ENCODE assay signal across 18 cellular contexts in the genomic region with DNA sequence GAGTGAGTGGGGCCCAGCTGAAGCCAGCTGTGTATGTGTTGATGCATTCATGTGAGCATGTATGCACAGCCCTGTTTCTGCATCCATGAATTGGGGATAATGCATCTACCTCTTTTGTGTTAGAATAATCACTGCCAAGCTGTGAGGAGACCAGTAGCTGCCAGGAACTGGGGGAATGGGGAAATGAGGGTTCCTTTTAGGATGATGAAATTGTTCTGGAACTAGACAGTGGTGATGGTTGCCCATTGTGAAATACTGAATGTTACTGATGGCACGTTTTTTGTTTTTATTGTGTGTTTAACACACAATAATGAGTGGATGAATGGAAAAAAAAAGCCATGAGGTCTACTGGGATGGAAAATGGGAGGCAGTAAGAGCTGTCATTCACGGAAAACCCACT. TPM values are rescaled to one million over a fixed set of nuclear protein-coding genes. Genes with fewer than 3 reads are reported as not detected.
DNase-seq lines count a peak whose midpoint lies in the region; ATAC-seq and TF ChIP-seq lines count a peak whose summit lies in the region.
"Had no signal": no experiment of that assay in that cellular context is flagged by ENCODE, and none has a peak within 500 bp of the region (broad histone marks: within the 10 kb centered on the region; RNA-seq: fewer than 3 reads in every experiment).

No MANE protein-coding gene starts in this region.

- no peaks in the 10 kb centered on the region for H4K20me1 ChIP-seq in MM.1S (ENCODE audit: insufficient read depth, low read length)

- H3K4me3 ChIP-seq in AG10803 (ENCODE audit: low read length) (no peak overlapping the region), HL-60 (replicated peaks; ENCODE audit: insufficient read depth, low read length) (no peak overlapping the region), lower lobe of right lung (no peak overlapping the region), MM.1S (ENCODE audit: low read length) (no peak overlapping the region)
- H3K4me3 ChIP-seq: GM23338, heart left ventricle, K562 had no signal

- H3K36me3 ChIP-seq in lower lobe of right lung: no peaks in the 10 kb centered on the region
- H3K36me3 ChIP-seq in MM.1S (replicated peaks; ENCODE audit: insufficient read depth, low read length): no peaks in the 10 kb centered on the region
- H3K36me3 ChIP-seq: heart left ventricle had no signal

- DNase-seq in AG10803 (ENCODE audit: low read depth) (peak; percentile 55), HL-60 (ENCODE audit: low read depth in 1 of 2, low spot score in 1 of 2) (peak; percentile 75 to 82), fibroblast of gingiva (ENCODE audit: low read depth) (peak; percentile 80), lower lobe of right lung (no peak), SW480 (ENCODE audit: low spot score) (no peak), MM.1S (no peak)
- DNase-seq: CD4-positive, alpha-beta memory T cell; effector CD4-positive, alpha-beta T cell; GDM1; NCI-H1092 treated with DMSO at 0.1 percent for 48 hours; NCI-H2081; NCI-H446 had no signal

- no peaks in the 10 kb centered on the region for H3K27me3 ChIP-seq in HL-60 (ENCODE audit: insufficient read depth, poor library complexity, severe bottlenecking)
- H3K27me3 ChIP-seq in lower lobe of right lung (ENCODE audit: low read depth): no peaks in the 10 kb centered on the region
- H3K27me3 ChIP-seq in MM.1S (replicated peaks; ENCODE audit: insufficient read depth, low read length): peaks cover 19% of the 10 kb centered on the region; the same call in 1 of the 2 replicates
- H3K27me3 ChIP-seq: heart left ventricle had no signal

- no peak overlapping the region for H3K4me2 ChIP-seq in MM.1S (ENCODE audit: low read depth, low read length)
- H3K4me2 ChIP-seq: GM23338 had no signal

- H3K4me1 ChIP-seq in lower lobe of right lung: no peaks in the 10 kb centered on the region
- no peaks in the 10 kb centered on the region for H3K4me1 ChIP-seq in MM.1S (ENCODE audit: low read length)

- H3F3A ChIP-seq in MM.1S (ENCODE audit: insufficient read depth, low read length): no peaks in the 10 kb centered on the region

- H3K9me2 ChIP-seq in MM.1S (replicated peaks; ENCODE audit: insufficient read depth, low read length): no peaks in the 10 kb centered on the region

- no peak overlapping the region for H2AFZ ChIP-seq in MM.1S (ENCODE audit: low read length)
- H2AFZ ChIP-seq: GM23338 had no signal

- H3K9me3 ChIP-seq in lower lobe of right lung (no peaks in the 10 kb centered on the region), MM.1S (replicated peaks; ENCODE audit: insufficient read depth, low read length) (no peaks in the 10 kb centered on the region)

- intact Hi-C loops in lower lobe of right lung (cut with DNase I): no loop called here

- no peaks in the 10 kb centered on the region for H3K79me2 ChIP-seq in MM.1S (ENCODE audit: low read length)

- H3K9ac ChIP-seq in MM.1S (ENCODE audit: low read length): no peak overlapping the region

- ATAC-seq in lower lobe of right lung: peak; percentile 33 to 48
- ATAC-seq in HG02571 (IDR thresholded peaks at IDR 0.05; ENCODE audit: unreplicated experiment): no peak
- no peak for ATAC-seq in HG03354 (IDR thresholded peaks at IDR 0.05; ENCODE audit: poor library complexity, severe bottlenecking, unreplicated experiment)
- ATAC-seq: esophagus mucosa, GM23338, K562 had no signal

- TF ChIP-seq CTCF in AG10803 (conservative IDR thresholded peaks at IDR 0.05; ENCODE audit: low read length): no peak
- TF ChIP-seq CTCF in HL-60 (IDR thresholded peaks at IDR 0.05; ENCODE audit: insufficient read depth, low read length): no peak
- no peak for TF ChIP-seq CTCF in lower lobe of right lung (IDR thresholded peaks at IDR 0.05)
- no peak for TF ChIP-seq CTCF in MM.1S (IDR thresholded peaks at IDR 0.05; ENCODE audit: low read length)

- H3K27ac ChIP-seq in HL-60 (replicated peaks) (peak overlapping the region; percentile 72), lower lobe of right lung (no peak overlapping the region), MM.1S (ENCODE audit: low read length) (no peak overlapping the region)
- H3K27ac ChIP-seq: heart left ventricle had no signal

RNA-seq across cellular contexts. Expression of a gene that starts 45.3 kb away (rescaled TPM):
- total RNA-seq in lower lobe of right lung: 9.2 TPM

Comparison
In these comparisons a context has a peak if more than half of its experiments do, and no peak if none do; other contexts are left out.
1. DNase-seq: peak in AG10803 (single experiment), HL-60 (2 of 2) and fibroblast of gingiva (single experiment); none in lower lobe of right lung (single experiment), SW480 (single experiment) and MM.1S (single experiment).
2. ATAC-seq: peak in lower lobe of right lung (2 of 2); none in HG02571 (single experiment) and HG03354 (single experiment).